ENCODE assay signal across 23 cellular contexts in the genomic region with DNA sequence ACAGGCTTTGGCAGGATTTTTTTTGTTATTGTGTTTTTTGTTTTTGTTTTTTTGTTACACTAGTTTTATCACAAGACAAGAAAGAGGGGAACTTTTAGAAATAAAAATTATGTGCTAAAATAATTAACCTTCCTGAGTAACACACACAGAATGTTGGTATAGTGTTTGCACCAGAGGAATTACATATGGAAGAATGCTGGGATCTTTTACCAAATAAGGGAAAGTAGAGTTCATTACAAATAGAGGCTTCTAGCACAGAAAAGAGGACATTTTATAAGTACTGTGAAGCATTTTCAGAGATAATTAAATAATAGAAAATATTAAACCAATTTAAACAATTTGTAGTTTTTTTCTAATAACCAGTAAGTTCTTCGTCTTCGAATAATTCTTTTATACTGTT.
A peak's percentile ranks its signal among the peaks of the same experiment; 100 is the strongest.
DNase-seq lines count a peak whose midpoint lies in the region; ATAC-seq and TF ChIP-seq lines count a peak whose summit lies in the region.
"Had no signal": no experiment of that assay in that cellular context is flagged by ENCODE, and none has a peak within 500 bp of the region (broad histone marks: within the 10 kb centered on the region; RNA-seq: fewer than 3 reads in every experiment).

No MANE protein-coding gene starts in this region.

- no peaks in the 10 kb centered on the region for H3K36me3 ChIP-seq in HUES48 (ENCODE audit: control insufficient read depth, insufficient read depth, low read length)
- H3K36me3 ChIP-seq in thyroid gland: no peaks in the 10 kb centered on the region

- TF ChIP-seq CTCF in WTC11 (IDR thresholded peaks at IDR 0.05) (no peak), thyroid gland (IDR thresholded peaks at IDR 0.05) (no peak), nephron progenitor cell (IDR thresholded peaks at IDR 0.05) (no peak)

- H3K9me3 Mint-ChIP-seq in WTC11 (peaks cover 5% of the 10 kb centered on the region; the same call in 1 of the 2 replicates), nephron progenitor cell (no peaks in the 10 kb centered on the region)
- no peaks in the 10 kb centered on the region for H3K9me3 Mint-ChIP-seq in T-helper 2 cell treated with Interferon-gamma antibody and Interleukin-4, amounts not matched to agents 5 μg/mL and 100 μg/mL, for 36 hours
- H3K9me3 Mint-ChIP-seq in activated CD4-positive, alpha-beta T cell treated with anti-CD3 and anti-CD28 coated beads, Interleukin-2, amount 10 ng/mL, durations not matched to agents 24 days and 14 days: no peaks in the 10 kb centered on the region
- H3K9me3 Mint-ChIP-seq: IgD-negative memory B cell had no signal

- H3K27me3 ChIP-seq in HUES48 (ENCODE audit: control insufficient read depth, insufficient read depth, low read length) (no peaks in the 10 kb centered on the region), thyroid gland (no peaks in the 10 kb centered on the region)
- H3K27me3 ChIP-seq: BLaER1 treated with 17β-estradiol and CSF1 and Interleukin-3, amounts not matched to agents 10 nM and 100 nM had no signal

- no peak overlapping the region for H3K4me3 ChIP-seq in HUES48 (ENCODE audit: low read depth, low read length)
- no peak overlapping the region for H3K4me3 ChIP-seq in thyroid gland (replicated peaks in 1 of 3)
- H3K4me3 ChIP-seq: BLaER1 treated with 17β-estradiol and CSF1 and Interleukin-3, amounts not matched to agents 10 nM and 100 nM had no signal

- intact Hi-C loops in thyroid gland (cut with DNase I): no loop called here
- intact Hi-C loops in activated CD4-positive, alpha-beta T cell treated with anti-CD3 and anti-CD28 coated beads, Interleukin-2, amount 10 ng/mL, durations not matched to agents 24 days and 14 days (cut with micrococcal nuclease): no loop called here

- H3K9ac ChIP-seq in HUES48 (ENCODE audit: low read depth, low read length): no peak overlapping the region
- H3K9ac ChIP-seq: BLaER1 treated with 17β-estradiol and CSF1 and Interleukin-3, amounts not matched to agents 10 nM and 100 nM had no signal

- H3K9me3 ChIP-seq in HUES48 (ENCODE audit: control insufficient read depth, insufficient read depth, low read length) (no peaks in the 10 kb centered on the region), thyroid gland (no peaks in the 10 kb centered on the region)
- H3K9me3 ChIP-seq: Caco-2 had no signal

- POLR2A ChIA-PET in WTC11 (lab: Charles Lee): no interaction called here

- H3K27ac ChIP-seq in HUES48 (ENCODE audit: low read depth, low read length) (peak overlapping the region; percentile 38), thyroid gland (peak overlapping the region in 2 of 3 donors; percentile 50 to 76)
- H3K27ac ChIP-seq: BLaER1 treated with 17β-estradiol and CSF1 and Interleukin-3, amounts not matched to agents 10 nM and 100 nM; HL-60 had no signal

- H3K4me3 Mint-ChIP-seq in WTC11 (no peak overlapping the region), nephron progenitor cell (no peak overlapping the region)
- H3K4me3 Mint-ChIP-seq in T-helper 2 cell treated with Interferon-gamma antibody and Interleukin-4, amounts not matched to agents 5 μg/mL and 100 μg/mL, for 36 hours: no peak overlapping the region
- H3K4me3 Mint-ChIP-seq in activated CD4-positive, alpha-beta T cell treated with anti-CD3 and anti-CD28 coated beads, Interleukin-2, amount 10 ng/mL, durations not matched to agents 24 days and 14 days: no peak overlapping the region
- H3K4me3 Mint-ChIP-seq: CD4-positive, alpha-beta memory T cell had no signal

- DNase-seq in WTC11 (ENCODE audit: low spot score) (no peak), kidney glomerular epithelial cell (lab: John Stamatoyannopoulos, UW) (peak; percentile 8), thyroid gland (no peak), nephron progenitor cell (no peak)
- DNase-seq in T-helper 2 cell treated with Interferon-gamma antibody and Interleukin-4, amounts not matched to agents 5 μg/mL and 100 μg/mL, for 36 hours (ENCODE audit: low spot score): no peak
- DNase-seq in activated CD4-positive, alpha-beta T cell treated with anti-CD3 and anti-CD28 coated beads, Interleukin-2, amount 10 ng/mL, durations not matched to agents 24 days and 14 days: no peak
- DNase-seq: Caco-2; CD4-positive, alpha-beta memory T cell; DMS 273 treated with DMSO at 0.1 percent for 48 hours; DND-41; GOT3; NCI-H1105; NCI-H146; NCI-H2029; NCI-H345; NCI-H524; NCI-H774 had no signal

- CTCF ChIA-PET in WTC11 (lab: Charles Lee): no interaction called here

- H3K27ac Mint-ChIP-seq in WTC11 (peak overlapping the region; percentile 85; the same call in 1 of the 2 replicates), nephron progenitor cell (no peak overlapping the region)
- no peak overlapping the region for H3K27ac Mint-ChIP-seq in T-helper 2 cell treated with Interferon-gamma antibody and Interleukin-4, amounts not matched to agents 5 μg/mL and 100 μg/mL, for 36 hours
- no peak overlapping the region for H3K27ac Mint-ChIP-seq in activated CD4-positive, alpha-beta T cell treated with anti-CD3 and anti-CD28 coated beads, Interleukin-2, amount 10 ng/mL, durations not matched to agents 24 days and 14 days
- H3K27ac Mint-ChIP-seq: CD4-positive, alpha-beta memory T cell had no signal

- ATAC-seq in WTC11: no peak
- ATAC-seq: Panc1, SK-N-SH treated with all-trans-retinoic acid at 6 μM for 48 hours had no signal

- no peak for TF ChIP-seq POLR2A in thyroid gland (IDR thresholded peaks at IDR 0.05)

- peaks cover 43% of the 10 kb centered on the region for H3K4me1 ChIP-seq in HUES48 (ENCODE audit: control insufficient read depth, insufficient read depth, low read length)
- peaks cover 28 to 41% of the 10 kb centered on the region in 2 donors for H3K4me1 ChIP-seq in thyroid gland
- H3K4me1 ChIP-seq: Caco-2 had no signal

- H3K27me3 Mint-ChIP-seq in WTC11 (ENCODE audit: low read depth): no peaks in the 10 kb centered on the region
- no peaks in the 10 kb centered on the region for H3K27me3 Mint-ChIP-seq in T-helper 2 cell treated with Interferon-gamma antibody and Interleukin-4, amounts not matched to agents 5 μg/mL and 100 μg/mL, for 36 hours (ENCODE audit: low read depth)
- H3K27me3 Mint-ChIP-seq in activated CD4-positive, alpha-beta T cell treated with anti-CD3 and anti-CD28 coated beads, Interleukin-2, amount 10 ng/mL, durations not matched to agents 24 days and 14 days: no peaks in the 10 kb centered on the region
- H3K27me3 Mint-ChIP-seq in nephron progenitor cell (ENCODE audit: low read depth, poor library complexity): no peaks in the 10 kb centered on the region

- H3K4me1 Mint-ChIP-seq in WTC11 (peaks cover 66% of the 10 kb centered on the region), nephron progenitor cell (peaks cover 11% of the 10 kb centered on the region)
- no peaks in the 10 kb centered on the region for H3K4me1 Mint-ChIP-seq in T-helper 2 cell treated with Interferon-gamma antibody and Interleukin-4, amounts not matched to agents 5 μg/mL and 100 μg/mL, for 36 hours (ENCODE audit: low read depth)
- no peaks in the 10 kb centered on the region for H3K4me1 Mint-ChIP-seq in activated CD4-positive, alpha-beta T cell treated with anti-CD3 and anti-CD28 coated beads, Interleukin-2, amount 10 ng/mL, durations not matched to agents 24 days and 14 days

- H3K36me3 Mint-ChIP-seq in WTC11 (peaks cover 6% of the 10 kb centered on the region), nephron progenitor cell (ENCODE audit: low read depth) (peaks cover 4% of the 10 kb centered on the region)
- no peaks in the 10 kb centered on the region for H3K36me3 Mint-ChIP-seq in T-helper 2 cell treated with Interferon-gamma antibody and Interleukin-4, amounts not matched to agents 5 μg/mL and 100 μg/mL, for 36 hours (ENCODE audit: low read depth)
- H3K36me3 Mint-ChIP-seq in activated CD4-positive, alpha-beta T cell treated with anti-CD3 and anti-CD28 coated beads, Interleukin-2, amount 10 ng/mL, durations not matched to agents 24 days and 14 days (ENCODE audit: low read depth): no peaks in the 10 kb centered on the region
- H3K36me3 Mint-ChIP-seq: CD4-positive, alpha-beta memory T cell had no signal

- WGBS in thyroid gland, 2 donors: 92 to 94% methylated on average over 2 of the region's 2 CpGs

TF ChIP-seq in WTC11, 78 proteins besides CTCF, POLR2A, EP300 and RAD21 (continues in another document):
- TF ChIP-seq RELA (CRISPR knock-in tag; IDR thresholded peaks at IDR 0.05; ENCODE audit: borderline replicate concordance) (no peak), NFATC4 (CRISPR knock-in tag; IDR thresholded peaks at IDR 0.05) (no peak), FOXJ3 (CRISPR knock-in tag; IDR thresholded peaks at IDR 0.05; ENCODE audit: borderline replicate concordance) (no peak), NFYB (CRISPR knock-in tag; conservative IDR thresholded peaks at IDR 0.05; ENCODE audit: low read depth) (no peak), TEAD4 (CRISPR knock-in tag; IDR thresholded peaks at IDR 0.05) (no peak), NFE2L1 (CRISPR knock-in tag; IDR thresholded peaks at IDR 0.05) (no peak), IRF2 (CRISPR knock-in tag; IDR thresholded peaks at IDR 0.05; ENCODE audit: borderline replicate concordance, low read depth) (no peak)
- TF ChIP-seq, protein P1, sequence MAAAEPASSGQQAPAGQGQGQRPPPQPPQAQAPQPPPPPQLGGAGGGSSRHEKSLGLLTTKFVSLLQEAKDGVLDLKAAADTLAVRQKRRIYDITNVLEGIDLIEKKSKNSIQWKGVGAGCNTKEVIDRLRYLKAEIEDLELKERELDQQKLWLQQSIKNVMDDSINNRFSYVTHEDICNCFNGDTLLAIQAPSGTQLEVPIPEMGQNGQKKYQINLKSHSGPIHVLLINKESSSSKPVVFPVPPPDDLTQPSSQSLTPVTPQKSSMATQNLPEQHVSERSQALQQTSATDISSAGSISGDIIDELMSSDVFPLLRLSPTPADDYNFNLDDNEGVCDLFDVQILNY (CRISPR knock-in tag; IDR thresholded peaks at IDR 0.05): no peak
